ENCODE assay signal across 20 cellular contexts in genomic region chr7:109659261-109659660, GRCh38.
"Had no signal": no experiment of that assay in that cellular context is flagged by ENCODE, and none has a peak within 500 bp of the region (broad histone marks: within the 10 kb centered on the region; RNA-seq: fewer than 3 reads in every experiment).

No MANE protein-coding gene starts in this region.

- DNase-seq: effector CD8-positive, alpha-beta T cell; effector memory CD8-positive, alpha-beta T cell; endodermal cell; erythroblast; esophagus squamous epithelium; foreskin fibroblast; foreskin melanocyte; gastrocnemius medialis; glutamatergic neuron; head of caudate nucleus; heart right ventricle; hippocampal formation; left cardiac atrium; left lung; left ventricle myocardium superior; lower lobe of right lung; mesenchymal stem cell; naive thymus-derived CD4-positive, alpha-beta T cell had no signal

- H3K27ac ChIP-seq: coronary artery, epithelial cell of prostate, esophagus squamous epithelium, gastrocnemius medialis, heart right ventricle, left lung, lower lobe of right lung had no signal
